1 cellular context compared by ENCODE assay signal in genomic region chr12:104743181-104743580, GRCh38.
TF ChIP-seq lines count a peak whose summit lies in the region.

No MANE protein-coding gene starts in this region.

TF ChIP-seq in neural cell, 6 proteins besides CTCF, POLR2A, EP300 and RAD21 (continued from another document):
- no peak for TF ChIP-seq REST (IDR thresholded peaks at IDR 0.05; ENCODE audit: borderline replicate concordance)
TF ChIP-seq in neural cell: peak in this region for 0.
